In genomic region chr9:123167474-123167873, GRCh38 we compare ENCODE assay signal across 18 cellular contexts.
"Had no signal": no experiment of that assay in that cellular context is flagged by ENCODE, and none has a peak within 500 bp of the region (broad histone marks: within the 10 kb centered on the region; RNA-seq: fewer than 3 reads in every experiment).

No MANE protein-coding gene starts in this region.

- H3K4me3 Mint-ChIP-seq: natural killer cell, neural crest cell had no signal

- H3K4me1 ChIP-seq: esophagus squamous epithelium, gastroesophageal sphincter had no signal

- H3K27ac Mint-ChIP-seq: natural killer cell had no signal

- H3K4me1 Mint-ChIP-seq: natural killer cell had no signal

- ATAC-seq: gastroesophageal sphincter, left lobe of liver, mucosa of descending colon, natural killer cell, right cardiac atrium had no signal

- H3K27ac ChIP-seq: esophagus squamous epithelium, gastroesophageal sphincter, ovary had no signal

- H3K9me3 Mint-ChIP-seq: natural killer cell, neural crest cell had no signal

- H3K36me3 ChIP-seq: gastroesophageal sphincter, ovary had no signal

- H3K27me3 ChIP-seq: esophagus squamous epithelium, gastroesophageal sphincter, ovary had no signal

- H3K4me3 ChIP-seq: esophagus squamous epithelium, gastroesophageal sphincter, mucosa of descending colon, ovary had no signal

- H3K9me3 ChIP-seq: esophagus squamous epithelium, gastroesophageal sphincter, mucosa of descending colon, ovary had no signal

- DNase-seq: dermis blood vessel endothelial cell; esophagus squamous epithelium; foreskin fibroblast; glutamatergic neuron; islet precursor cell; mammary epithelial cell; mucosa of descending colon; natural killer cell; nucleus accumbens; ovary; right cardiac atrium; small intestine; stimulated activated CD4-positive, alpha-beta T cell treated with anti-CD3 and anti-CD28 coated beads, Interleukin-12 subunit alpha, Interleukin-12 subunit beta, amount 100 ng/mL, for 4 hours; stimulated activated naive CD4-positive, alpha-beta T cell; trophoblast cell had no signal
